Comparison of ENCODE assay signal across 1 cellular context in genomic region chr2:43594875-43595274, GRCh38.
TF ChIP-seq lines count a peak whose summit lies in the region.

No MANE protein-coding gene starts in this region.

TF ChIP-seq in GM23338, 12 proteins besides CTCF, POLR2A, EP300 and RAD21 (continued from another document):
- TF ChIP-seq ZNF462 (CRISPR knock-in tag; IDR thresholded peaks at IDR 0.05) (no peak), EZH2 (IDR thresholded peaks at IDR 0.05; ENCODE audit: low read depth, unreplicated experiment) (no peak), ETS1 (IDR thresholded peaks at IDR 0.05) (no peak), STAT1 (IDR thresholded peaks at IDR 0.05; ENCODE audit: unreplicated experiment) (no peak)
